10 cellular contexts compared by ENCODE assay signal in the genomic region with DNA sequence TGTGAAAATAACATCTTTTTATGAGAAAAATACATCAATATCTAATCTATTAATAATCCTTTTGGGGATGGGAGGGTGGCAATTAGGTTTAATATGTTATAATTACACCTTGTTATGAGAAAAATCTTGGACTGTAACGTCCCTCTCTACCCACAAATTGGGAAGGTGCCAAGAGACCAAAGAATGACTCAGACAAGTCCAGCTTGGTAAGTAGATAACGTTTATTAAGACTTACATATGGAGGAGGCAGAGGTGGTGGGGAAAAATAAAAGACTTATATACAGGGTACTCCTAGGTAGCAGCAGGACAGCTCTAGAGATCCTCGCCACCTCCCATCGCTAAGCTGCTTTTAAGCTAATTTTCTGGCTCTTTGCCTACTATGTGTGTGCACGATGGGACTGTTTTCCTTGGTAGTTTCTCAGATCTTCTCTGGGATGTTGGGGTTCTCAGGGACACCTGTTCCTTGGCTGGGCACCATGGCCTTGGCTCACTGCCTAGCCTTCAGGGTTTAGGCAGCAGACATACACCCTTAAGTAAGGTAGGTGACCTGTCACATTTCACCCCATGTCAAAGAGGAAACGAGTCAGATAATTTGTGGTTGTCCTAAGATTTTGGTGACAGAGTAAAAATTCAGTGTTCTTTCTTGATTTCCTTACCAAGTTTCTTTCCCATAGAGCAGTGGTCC.
DNase-seq lines count a peak whose midpoint lies in the region; ATAC-seq, FAIRE-seq and TF ChIP-seq lines count a peak whose summit lies in the region.
"Had no signal": no experiment of that assay in that cellular context is flagged by ENCODE, and none has a peak within 500 bp of the region (broad histone marks: within the 10 kb centered on the region; RNA-seq: fewer than 3 reads in every experiment).

No MANE protein-coding gene starts in this region.

- H3K9me3 Mint-ChIP-seq in stimulated activated naive CD8-positive, alpha-beta T cell treated with anti-CD3 and anti-CD28 coated beads, Interleukin-15, Interleukin-2, amounts not matched to agents 100 ng/mL and 50 ng/mL, for 24 hours, result no peaks in the 10 kb centered on the region
- H3K9me3 Mint-ChIP-seq: natural killer cell had no signal

- no peak for DNase-seq in stimulated activated naive CD8-positive, alpha-beta T cell treated with anti-CD3 and anti-CD28 coated beads, Interleukin-15, Interleukin-2, amounts not matched to agents 100 U/mL and 50 U/mL, for 24 hours
- DNase-seq in erythroblast (lab: John Stamatoyannopoulos, UW) (peak; percentile 86 to 88), urothelium cell line (ENCODE audit: low spot score) (peak; percentile 36), cerebellar nuclear complex (lab: John Stamatoyannopoulos, UW) (no peak)
- DNase-seq: gastrocnemius medialis, natural killer cell had no signal

- H3K4me1 Mint-ChIP-seq in stimulated activated naive CD8-positive, alpha-beta T cell treated with anti-CD3 and anti-CD28 coated beads, Interleukin-15, Interleukin-2, amounts not matched to agents 100 ng/mL and 50 ng/mL, for 24 hours (ENCODE audit: low read depth), result peaks cover 41% of the 10 kb centered on the region

- no peak overlapping the region for H3K27ac Mint-ChIP-seq in stimulated activated naive CD8-positive, alpha-beta T cell treated with anti-CD3 and anti-CD28 coated beads, Interleukin-15, Interleukin-2, amounts not matched to agents 100 ng/mL and 50 ng/mL, for 24 hours
- H3K27ac Mint-ChIP-seq: natural killer cell had no signal

- FAIRE-seq in urothelium cell line (lab: Jason Lieb, UNC), result no peak

- TF ChIP-seq POLR2A in erythroblast (IDR thresholded peaks at IDR 0.05; ENCODE audit: low read length), result no peak

- H3K36me3 Mint-ChIP-seq in stimulated activated naive CD8-positive, alpha-beta T cell treated with anti-CD3 and anti-CD28 coated beads, Interleukin-15, Interleukin-2, amounts not matched to agents 100 ng/mL and 50 ng/mL, for 24 hours (ENCODE audit: low read depth), result peaks cover 69% of the 10 kb centered on the region

- peak overlapping the region; percentile 35 for H3K4me3 Mint-ChIP-seq in stimulated activated naive CD8-positive, alpha-beta T cell treated with anti-CD3 and anti-CD28 coated beads, Interleukin-15, Interleukin-2, amounts not matched to agents 100 ng/mL and 50 ng/mL, for 24 hours
- H3K4me3 Mint-ChIP-seq: natural killer cell had no signal

- no peaks in the 10 kb centered on the region for H3K27me3 Mint-ChIP-seq in stimulated activated naive CD8-positive, alpha-beta T cell treated with anti-CD3 and anti-CD28 coated beads, Interleukin-15, Interleukin-2, amounts not matched to agents 100 ng/mL and 50 ng/mL, for 24 hours

- no peak for ATAC-seq in stimulated activated naive CD8-positive, alpha-beta T cell treated with anti-CD3 and anti-CD28 coated beads, Interleukin-15, Interleukin-2, amounts not matched to agents 100 U/mL and 50 U/mL, for 24 hours
- peak; percentile 78 for ATAC-seq in SK-N-SH treated with all-trans-retinoic acid at 6 μM for 48 hours
- ATAC-seq in GM18907 (IDR thresholded peaks at IDR 0.05; ENCODE audit: unreplicated experiment), result no peak
- no peak for ATAC-seq in HG02981 (IDR thresholded peaks at IDR 0.05; ENCODE audit: unreplicated experiment)
- ATAC-seq: natural killer cell had no signal

TF ChIP-seq in SK-N-SH treated with all-trans-retinoic acid at 6 μM for 48 hours, 23 proteins besides CTCF, POLR2A, EP300 and RAD21:
- no peak for TF ChIP-seq ZNF565 (CRISPR knock-in tag; conservative IDR thresholded peaks at IDR 0.05; ENCODE audit: low read depth)
- TF ChIP-seq OSR1 (CRISPR knock-in tag; IDR thresholded peaks at IDR 0.05), result no peak
- no peak for TF ChIP-seq ZNF70 (CRISPR knock-in tag; IDR thresholded peaks at IDR 0.05)
- no peak for TF ChIP-seq PPARA (CRISPR knock-in tag; IDR thresholded peaks at IDR 0.05; ENCODE audit: borderline replicate concordance)
- no peak for TF ChIP-seq RARB (CRISPR knock-in tag; IDR thresholded peaks at IDR 0.05)
- no peak for TF ChIP-seq GLIS3 (CRISPR knock-in tag; IDR thresholded peaks at IDR 0.05)

Comparison
In these comparisons a context has a peak if more than half of its experiments do, and no peak if none do; other contexts are left out.
1. DNase-seq: peak in erythroblast (2 of 2) and urothelium cell line (single experiment); none in stimulated activated naive CD8-positive, alpha-beta T cell treated with anti-CD3 and anti-CD28 coated beads, Interleukin-15, Interleukin-2, amounts not matched to agents 100 U/mL and 50 U/mL, for 24 hours (single experiment) and cerebellar nuclear complex (0 of 2).